Comparison of ENCODE assay signal across 13 cellular contexts in the genomic region with DNA sequence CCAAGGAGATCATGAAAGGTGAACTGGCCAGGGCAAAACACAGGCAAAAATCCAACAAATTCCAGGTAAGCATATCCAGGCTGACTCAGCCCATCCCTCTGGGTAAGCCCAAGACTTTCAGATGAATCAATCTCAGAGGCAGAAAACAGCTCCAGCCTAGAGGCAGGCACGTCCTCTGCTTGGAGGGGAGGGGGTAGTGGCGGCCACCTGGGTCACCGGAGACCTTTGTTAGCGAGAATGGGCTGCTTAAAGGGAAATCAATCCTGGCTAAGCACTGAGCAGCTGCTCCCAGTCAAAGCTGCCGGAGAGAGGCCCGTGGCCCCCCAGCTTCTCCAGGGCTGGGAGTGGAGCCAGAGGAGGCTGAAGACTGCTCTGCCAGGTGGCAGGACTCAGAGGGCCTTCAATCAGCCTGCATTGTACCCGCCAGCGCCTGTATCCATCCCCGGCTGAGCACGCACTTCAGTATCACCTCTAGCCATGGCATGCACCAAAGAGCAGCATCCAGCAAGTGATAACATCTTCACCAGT.
DNase-seq lines count a peak whose midpoint lies in the region; ATAC-seq and TF ChIP-seq lines count a peak whose summit lies in the region.
"Had no signal": no experiment of that assay in that cellular context is flagged by ENCODE, and none has a peak within 500 bp of the region (broad histone marks: within the 10 kb centered on the region; RNA-seq: fewer than 3 reads in every experiment).

No MANE protein-coding gene starts in this region.

- no peaks in the 10 kb centered on the region for H3K4me1 ChIP-seq in effector memory CD4-positive, alpha-beta T cell (ENCODE audit: control insufficient read depth, insufficient read depth, low read length, poor library complexity, severe bottlenecking)

- peak; percentile 87 for DNase-seq in NCI-H1092 (lab: John Stamatoyannopoulos, UW)
- peak; percentile 36 for DNase-seq in NCI-H446 treated with DMSO at 0.1 percent for 48 hours (lab: John Stamatoyannopoulos, UW)
- peak; percentile 82 for DNase-seq in cerebellar cortex (ENCODE audit: low spot score)
- peak; percentile 15 for DNase-seq in pons (ENCODE audit: low spot score)
- no peak for DNase-seq in activated CD4-positive, alpha-beta T cell treated with anti-CD3 and anti-CD28 coated beads, Interleukin-2, amount 50 U/mL, for 48 hours
- no peak for DNase-seq in effector memory CD4-positive, alpha-beta T cell
- DNase-seq in foreskin fibroblast, result no peak
- DNase-seq: HCEC 1CT, mucosa of descending colon had no signal

- no peak for ATAC-seq in HG03342 (IDR thresholded peaks at IDR 0.05; ENCODE audit: unreplicated experiment)
- ATAC-seq: mucosa of descending colon, sciatic nerve had no signal

- no peak overlapping the region for H3K4me3 ChIP-seq in effector memory CD4-positive, alpha-beta T cell (ENCODE audit: insufficient read depth, low read depth, low read length, poor library complexity, severe bottlenecking)
- no peak overlapping the region for H3K4me3 ChIP-seq in foreskin fibroblast (ENCODE audit: low read depth in 1 of 2, low read length in 2 of 2)
- H3K4me3 ChIP-seq: mucosa of descending colon had no signal

- no peak overlapping the region for H3K27ac ChIP-seq in effector memory CD4-positive, alpha-beta T cell (ENCODE audit: insufficient read depth, low read length, poor library complexity, severe bottlenecking)
- H3K27ac ChIP-seq: epithelial cell of prostate, VCaP had no signal

- no peak for TF ChIP-seq CTCF in foreskin fibroblast (IDR thresholded peaks at IDR 0.05; ENCODE audit: low read depth, low read length)

- no peaks in the 10 kb centered on the region for H3K9me3 ChIP-seq in effector memory CD4-positive, alpha-beta T cell (ENCODE audit: control insufficient read depth, low read length)
- H3K9me3 ChIP-seq: mucosa of descending colon had no signal

- no peaks in the 10 kb centered on the region for H3K36me3 ChIP-seq in effector memory CD4-positive, alpha-beta T cell (ENCODE audit: control insufficient read depth, insufficient read depth, low read length)

- H3K27me3 ChIP-seq in effector memory CD4-positive, alpha-beta T cell (replicated peaks; ENCODE audit: control insufficient read depth, insufficient read depth, low read length, poor library complexity, severe bottlenecking), result no peaks in the 10 kb centered on the region

Comparison
In these comparisons a context has a peak if more than half of its experiments do, and no peak if none do; other contexts are left out.
1. DNase-seq: peak in NCI-H1092 (single experiment), NCI-H446 treated with DMSO at 0.1 percent for 48 hours (single experiment), cerebellar cortex (single experiment) and pons (single experiment); none in activated CD4-positive, alpha-beta T cell treated with anti-CD3 and anti-CD28 coated beads, Interleukin-2, amount 50 U/mL, for 48 hours (0 of 2), effector memory CD4-positive, alpha-beta T cell (0 of 3) and foreskin fibroblast (0 of 2).